In genomic region chr2:96321230-96322103, GRCh38 we compare ENCODE assay signal across 8 cellular contexts. TPM values are rescaled to one million over a fixed set of nuclear protein-coding genes. Genes with fewer than 3 reads are reported as not detected.
DNase-seq lines count a peak whose midpoint lies in the region; ATAC-seq and TF ChIP-seq lines count a peak whose summit lies in the region.

No MANE protein-coding gene starts in this region.

- POLR2A ChIA-PET in OCI-LY7 (lab: Charles Lee): interaction anchor here (0.7 to 4.7 kb wide), 6 partner anchors 10 to 154 kb away, joined by 3 to 39 read pairs (median 5); partner anchors contain the start of genes NCAPH and SNRNP200

- H3K4me2 ChIP-seq in OCI-LY7 (ENCODE audit: low read length): peak overlapping the region; percentile 77

- intact Hi-C loops in OCI-LY7 (cut with micrococcal nuclease; ENCODE audit: unreplicated experiment): loop anchor here (1.0 to 5.0 kb wide), 3 partner anchors 15 to 114 kb away; partner anchors contain the start of genes SNRNP200 and STARD7
- intact Hi-C loops in posterior cingulate gyrus (cut with DNase I): no loop called here
- intact Hi-C loops in uterus (cut with DNase I; ENCODE audit: low total_unique reads): no loop called here

- TF ChIP-seq POLR2A in uterus (IDR thresholded peaks at IDR 0.05): no peak

- H3K9me2 ChIP-seq in OCI-LY7 (ENCODE audit: insufficient read depth, low read length): no peaks in the 10 kb centered on the region

- ATAC-seq in GM19023 (IDR thresholded peaks at IDR 0.05; ENCODE audit: unreplicated experiment) (peak; percentile 56), HG03196 (IDR thresholded peaks at IDR 0.05; ENCODE audit: unreplicated experiment) (peak; percentile 56)

- H3K27me3 ChIP-seq in uterus: peaks cover 2 to 15% of the 10 kb centered on the region in 2 donors

- H4K20me1 ChIP-seq in OCI-LY7 (ENCODE audit: insufficient read depth, low read length): 0 out of 2 replicates have a peak, but pooled peaks cover 2% of the 10 kb centered on the region

- H3K4me1 ChIP-seq in OCI-LY7 (ENCODE audit: insufficient read depth, low read length, poor library complexity, severe bottlenecking) (peaks cover 61% of the 10 kb centered on the region), uterus (no peaks in the 10 kb centered on the region)

- CTCF ChIA-PET in OCI-LY7 (lab: Charles Lee; ENCODE audit: unreplicated experiment): interaction anchor here (1.0 kb wide), 1 partner anchor 13 kb away, joined by 3 read pairs; no protein-coding TSS in a partner anchor

- peak overlapping the region; percentile 70 for H3K4me3 ChIP-seq in OCI-LY7 (ENCODE audit: low read depth, low read length, poor library complexity, severe bottlenecking)
- peak overlapping the region; percentile 28 to 44 for H3K4me3 ChIP-seq in uterus

- no TSS peak for BruUV-seq in OCI-LY7 (replicated peaks; lab: Mats Ljungman, UMichigan)

- H2AFZ ChIP-seq in OCI-LY7 (ENCODE audit: low read length): peak overlapping the region; percentile 45; the same call in 1 of the 2 replicates

- H3K79me2 ChIP-seq in OCI-LY7 (ENCODE audit: insufficient read depth, low read depth, low read length): no peaks in the 10 kb centered on the region

- DNase-seq in C1 segment of cervical spinal cord (lab: John Stamatoyannopoulos, UW) (peak in 8 of 14 donors; percentile 15 to 64 (median 43)), OCI-LY7 (ENCODE audit: low spot score) (peak; percentile 93), germinal center (ENCODE audit: low spot score) (peak; percentile 88), posterior cingulate gyrus (peak in 6 of 10 donors; percentile 28 to 86 (median 66)), uterus (no peak)
- DNase-seq in activated T-cell treated with anti-CD3 and anti-CD28 coated beads, Interleukin-2, amount 50 U/mL, for 48 hours: peak; percentile 89 to 91

- H3K9me3 ChIP-seq in OCI-LY7 (ENCODE audit: low read length) (no peaks in the 10 kb centered on the region), uterus (no peaks in the 10 kb centered on the region)

- peak overlapping the region; percentile 41 for H3K27ac ChIP-seq in OCI-LY7 (ENCODE audit: low read depth, low read length, poor library complexity, severe bottlenecking)
- H3K27ac ChIP-seq in uterus: peak overlapping the region; percentile 16 to 31

- TF ChIP-seq CTCF in OCI-LY7 (conservative IDR thresholded peaks at IDR 0.05; ENCODE audit: low read length) (no peak), uterus (IDR thresholded peaks at IDR 0.05) (no peak)

- H3K36me3 ChIP-seq in OCI-LY7 (ENCODE audit: insufficient read depth, low read length): no peaks in the 10 kb centered on the region
- no peaks in the 10 kb centered on the region for H3K36me3 ChIP-seq in uterus

RNA-seq across cellular contexts. Expression of gene ITPRIPL1, which starts 3.6 kb away (rescaled TPM):
- 13.5 and 15.5 TPM in 2 replicates for total RNA-seq in OCI-LY7 (2014; rRNA removed; shearing (Covaris generic))
- total RNA-seq in OCI-LY7 (2022): 7.1 and 8.1 TPM in 2 replicates
- 10 to 100 TPM in 1 of 4 donors, 1 to 10 TPM in 2, not detected in 1; 1.5 to 14.1 (median 7.3) TPM for total RNA-seq in uterus

RNA-seq across cellular contexts. Expression of gene NCAPH, which starts 14.1 kb away (rescaled TPM):
- total RNA-seq in OCI-LY7 (2014; rRNA removed; shearing (Covaris generic)): 94.7 and 108 TPM in 2 replicates
- total RNA-seq in OCI-LY7 (2022) (85.8 and 91.3 TPM in 2 replicates), uterus (1 to 10 TPM in 1 of 4 donors, under 1 TPM in 1, not detected in 2; 0.82 to 9.7 TPM)

RNA-seq across cellular contexts. Expression of gene SNRNP200, which starts 16.1 kb away (rescaled TPM):
- total RNA-seq in OCI-LY7 (2014; rRNA removed; shearing (Covaris generic)): 76.0 and 79.3 TPM in 2 replicates
- total RNA-seq in OCI-LY7 (2022) (213 and 216 TPM in 2 replicates), uterus (100 to 1,000 TPM in 1 of 4 donors, 10 to 100 TPM in 3; 35.0 to 147 (median 65.5) TPM)

RNA-seq across cellular contexts. Expression of gene CIAO1, which starts 55.4 kb away (rescaled TPM):
- 89.8 and 128 TPM in 2 replicates for total RNA-seq in OCI-LY7 (2014; rRNA removed; shearing (Covaris generic))
- 85.2 and 89.6 TPM in 2 replicates for total RNA-seq in OCI-LY7 (2022)
- 100 to 1,000 TPM in 2 of 4 donors, 10 to 100 TPM in 2; 60.1 to 113 (median 89.3) TPM for total RNA-seq in uterus

RNA-seq across cellular contexts. Expression of gene TMEM127, which starts 55.7 kb away (rescaled TPM):
- total RNA-seq in OCI-LY7 (2014; rRNA removed; shearing (Covaris generic)): 12.0 and 12.1 TPM in 2 replicates
- total RNA-seq in OCI-LY7 (2022) (20.4 and 21.1 TPM in 2 replicates), uterus (10 to 100 TPM; 17.0 to 45.4 (median 22.3) TPM)

Comparison
In these comparisons a context has a peak if more than half of its experiments do, and no peak if none do; other contexts are left out.
1. DNase-seq: peak in C1 segment of cervical spinal cord (8 of 14), OCI-LY7 (single experiment), activated T-cell treated with anti-CD3 and anti-CD28 coated beads, Interleukin-2, amount 50 U/mL, for 48 hours (2 of 2), germinal center (single experiment) and posterior cingulate gyrus (6 of 10); none in uterus (0 of 2).
2. RNA of gene NCAPH, which starts 14.1 kb away (total RNA-seq): 85.8 to 108 TPM in OCI-LY7; 0.82 to 9.7 TPM in uterus; every median in the first group is over 4 times any median in the second.